Comparison of ENCODE assay signal across 17 cellular contexts in genomic region chr4:54006755-54007154, GRCh38.
"Had no signal": no experiment of that assay in that cellular context is flagged by ENCODE, and none has a peak within 500 bp of the region (broad histone marks: within the 10 kb centered on the region; RNA-seq: fewer than 3 reads in every experiment).

No MANE protein-coding gene starts in this region.

- H3K9me3 Mint-ChIP-seq: nephron; stimulated activated memory B cell treated with anti-CD40 and anti-IgM and Interleukin-4, amounts not matched to agents 10 μg/mL and 1 μg/mL and 100 μg/mL, for 72 hours had no signal

- DNase-seq: activated CD8-positive, alpha-beta memory T cell treated with anti-CD3 and anti-CD28 coated beads for 24 hours; activated CD8-positive, alpha-beta memory T cell treated with anti-CD3 and anti-CD28 coated beads, Interleukin-2, amount 50 U/mL, for 48 hours; activated effector memory CD4-positive, alpha-beta T cell treated with Interleukin-2 at 50 U/mL for 16 hours; activated naive CD4-positive, alpha-beta T cell treated with anti-CD3 and anti-CD28 coated beads, Interleukin-2, amount 50 U/mL, for 16 hours; activated T-cell treated with anti-CD3 and anti-CD28 coated beads, Interleukin-2, amount 50 U/mL, for 48 hours; cerebellar nuclear complex; dermis blood vessel endothelial cell; effector memory CD4-positive, alpha-beta T cell; esophagus squamous epithelium; heart right ventricle; sigmoid colon; stimulated activated CD4-positive, alpha-beta T cell treated with anti-CD3 and anti-CD28 coated beads, Interleukin-4, amount 100 ng/mL, for 4 hours had no signal

- H3K27ac Mint-ChIP-seq: nephron; stimulated activated memory B cell treated with anti-CD40 and anti-IgM and Interleukin-4, amounts not matched to agents 10 μg/mL and 1 μg/mL and 100 μg/mL, for 72 hours had no signal

- H3K4me1 Mint-ChIP-seq: stimulated activated memory B cell treated with anti-CD40 and anti-IgM and Interleukin-4, amounts not matched to agents 10 μg/mL and 1 μg/mL and 100 μg/mL, for 72 hours had no signal

- H3K4me3 ChIP-seq: esophagus squamous epithelium, heart right ventricle, lung, sigmoid colon, thoracic aorta had no signal

- H3K4me1 ChIP-seq: sigmoid colon had no signal

- H3K27me3 ChIP-seq: esophagus squamous epithelium, heart right ventricle, sigmoid colon had no signal

- H3K9me3 ChIP-seq: esophagus squamous epithelium, heart right ventricle, sigmoid colon, thoracic aorta had no signal

- H3K4me3 Mint-ChIP-seq: nephron; stimulated activated memory B cell treated with anti-CD40 and anti-IgM and Interleukin-4, amounts not matched to agents 10 μg/mL and 1 μg/mL and 100 μg/mL, for 72 hours had no signal

- H3K27ac ChIP-seq: esophagus squamous epithelium, sigmoid colon, thoracic aorta had no signal

- ATAC-seq: activated CD4-positive, CD25-positive, alpha-beta regulatory T cell treated with anti-CD3 and anti-CD28 coated beads, Interleukin-2, amount 50 U/mL, for 24 hours; heart right ventricle; stimulated activated memory B cell treated with anti-CD40 and anti-IgM and Interleukin-4, amounts not matched to agents 10 μg/mL and 1 μg/mL and 100 μg/mL, for 72 hours had no signal

- H3K36me3 ChIP-seq: thoracic aorta had no signal

- H3K27me3 Mint-ChIP-seq: stimulated activated memory B cell treated with anti-CD40 and anti-IgM and Interleukin-4, amounts not matched to agents 10 μg/mL and 1 μg/mL and 100 μg/mL, for 72 hours had no signal
